ENCODE assay signal across 1 cellular context in genomic region chr1:240244968-240245628, GRCh38.
A peak's percentile ranks its signal among the peaks of the same experiment; 100 is the strongest.
TF ChIP-seq lines count a peak whose summit lies in the region.

No MANE protein-coding gene starts in this region.

TF ChIP-seq in IMR-90, 13 proteins besides CTCF, POLR2A, EP300 and RAD21:
- TF ChIP-seq CEBPB (IDR thresholded peaks at IDR 0.05; ENCODE audit: low read depth, low read length), result peak; percentile 97
- no peak for TF ChIP-seq BHLHE40 (IDR thresholded peaks at IDR 0.05; ENCODE audit: low read depth, low read length)
- no peak for TF ChIP-seq CHD1 (IDR thresholded peaks at IDR 0.05; ENCODE audit: low read depth, low read length)
- TF ChIP-seq ELK1 (IDR thresholded peaks at IDR 0.05; ENCODE audit: borderline replicate concordance, low read depth, low read length), result no peak
- TF ChIP-seq RCOR1 (IDR thresholded peaks at IDR 0.05; ENCODE audit: insufficient replicate concordance, low read length), result no peak
- peak; percentile 28; the same call in 1 of the 2 replicates for TF ChIP-seq FOS (IDR thresholded peaks at IDR 0.05; ENCODE audit: low read depth, low read length)
- no peak for TF ChIP-seq MXI1 (IDR thresholded peaks at IDR 0.05; ENCODE audit: borderline replicate concordance, low read depth, low read length)
- no peak for TF ChIP-seq NFE2L2 (IDR thresholded peaks at IDR 0.05; ENCODE audit: low read depth, low read length)
- no peak for TF ChIP-seq SMC3 (IDR thresholded peaks at IDR 0.05; ENCODE audit: low read depth, low read length)
- TF ChIP-seq RFX5 (IDR thresholded peaks at IDR 0.05; ENCODE audit: low read depth, low read length), result no peak
- TF ChIP-seq USF2 (IDR thresholded peaks at IDR 0.05; ENCODE audit: low read depth, low read length), result no peak
- no peak for TF ChIP-seq MAZ (IDR thresholded peaks at IDR 0.05; ENCODE audit: borderline replicate concordance, low read depth, low read length)
- no peak for TF ChIP-seq MAFK (IDR thresholded peaks at IDR 0.05; ENCODE audit: low read depth, low read length)
